ENCODE assay signal across 1 cellular context in the genomic region with DNA sequence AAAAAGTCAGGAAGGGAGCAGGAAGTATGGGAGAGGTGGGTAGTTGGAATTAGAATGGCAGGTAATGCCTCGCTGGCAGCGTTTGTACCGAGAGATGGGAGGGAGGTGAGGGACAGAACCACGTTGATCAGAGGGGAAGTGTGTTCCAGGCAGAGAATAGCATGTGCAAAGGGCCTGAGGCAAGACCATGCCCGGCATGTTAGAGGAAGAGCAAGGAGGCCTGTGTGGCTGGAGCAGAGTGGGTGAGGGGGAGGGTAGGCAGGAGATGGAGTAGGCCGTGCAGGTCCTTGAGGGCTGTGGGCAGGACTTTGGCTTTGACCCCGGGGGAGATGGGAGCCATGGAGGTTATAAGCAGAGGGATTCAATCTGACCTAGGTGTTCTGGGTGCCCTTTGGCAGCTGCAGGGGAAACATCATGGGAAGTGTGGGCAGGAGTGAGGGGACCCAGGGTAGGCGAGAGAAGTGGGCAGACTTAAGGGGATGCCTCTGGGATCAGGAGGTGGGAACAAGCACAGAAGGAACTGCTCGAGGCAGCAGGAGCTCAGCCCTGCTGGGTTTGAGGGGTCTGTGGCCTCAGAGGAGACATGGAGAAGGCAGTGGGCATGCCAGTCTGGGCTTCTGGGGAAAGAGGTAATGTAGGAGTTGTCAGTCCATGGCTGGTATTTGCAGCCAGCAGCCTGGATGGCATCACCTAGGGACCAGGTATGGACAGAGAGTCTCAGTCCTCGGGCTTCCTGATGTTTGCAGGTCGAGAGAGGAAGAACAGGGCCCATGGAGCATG.
A peak's percentile ranks its signal among the peaks of the same experiment; 100 is the strongest.
TF ChIP-seq lines count a peak whose summit lies in the region.

No MANE protein-coding gene starts in this region.

TF ChIP-seq in HepG2, 621 proteins besides CTCF, POLR2A, EP300 and RAD21:
- TF ChIP-seq ZSCAN21 (CRISPR knock-in tag; IDR thresholded peaks at IDR 0.05; ENCODE audit: borderline replicate concordance): 0 out of 2 replicates have a peak, but pooled peaks have one; percentile 4
- TF ChIP-seq ZMYM3 (CRISPR knock-in tag; IDR thresholded peaks at IDR 0.05): peak; percentile 58; the same call in 1 of the 2 replicates
- peak; percentile 17 for TF ChIP-seq RBM22 (optimal IDR thresholded peaks at IDR 0.05; ENCODE audit: low read length)
- TF ChIP-seq ZMYM4 (CRISPR knock-in tag; IDR thresholded peaks at IDR 0.05): no peak
TF ChIP-seq in HepG2: peak in this region for 3.
